Comparison of ENCODE assay signal across 8 cellular contexts in genomic region chr2:130341562-130342019, GRCh38. TPM values are rescaled to one million over a fixed set of nuclear protein-coding genes. Genes with fewer than 3 reads are reported as not detected.
DNase-seq lines count a peak whose midpoint lies in the region; ATAC-seq and TF ChIP-seq lines count a peak whose summit lies in the region.

No MANE protein-coding gene starts in this region.

- no peaks in the 10 kb centered on the region for H3K27me3 ChIP-seq in cardiac muscle cell
- no peaks in the 10 kb centered on the region for H3K27me3 ChIP-seq in HUES48 (ENCODE audit: control insufficient read depth, insufficient read depth, low read length)
- no peaks in the 10 kb centered on the region for H3K27me3 ChIP-seq in stomach smooth muscle (ENCODE audit: control insufficient read depth in 1 of 2, insufficient read depth in 2 of 2, low read length in 2 of 2)

- peak overlapping the region; percentile 71 for H3K27ac ChIP-seq in cardiac muscle cell
- H3K27ac ChIP-seq in HUES48 (ENCODE audit: low read depth, low read length) = no peak overlapping the region
- H3K27ac ChIP-seq in stomach smooth muscle (ENCODE audit: low read length) = peak overlapping the region; percentile 94

- peak overlapping the region; percentile 99 for H3K27ac Mint-ChIP-seq in activated naive CD8-positive, alpha-beta T cell treated with anti-CD3 and anti-CD28 coated beads for 36 hours

- TF ChIP-seq CTCF in cardiac muscle cell (IDR thresholded peaks at IDR 0.05; ENCODE audit: low read depth, low read length) = no peak

- H3K4me1 Mint-ChIP-seq in activated naive CD8-positive, alpha-beta T cell treated with anti-CD3 and anti-CD28 coated beads for 36 hours = peaks cover 22% of the 10 kb centered on the region

- H3K4me1 ChIP-seq in cardiac muscle cell (ENCODE audit: low read depth) (peaks cover 13% of the 10 kb centered on the region), HUES48 (ENCODE audit: control insufficient read depth, insufficient read depth, low read length) (peaks cover 8% of the 10 kb centered on the region; the same call in 1 of the 2 replicates), stomach smooth muscle (ENCODE audit: control insufficient read depth, insufficient read depth, low read length) (peaks cover 24% of the 10 kb centered on the region)

- DNase-seq in cardiac muscle cell (ENCODE audit: low read depth in 1 of 2, low spot score in 1 of 2) = no peak
- no peak for DNase-seq in Right ventricle myocardium inferior (ENCODE audit: missing footprints)
- no peak for DNase-seq in activated naive CD8-positive, alpha-beta T cell treated with anti-CD3 and anti-CD28 coated beads for 36 hours
- peak; percentile 37 for DNase-seq in iPS-NIHi7 (ENCODE audit: extremely low spot score)
- no peak for DNase-seq in glomerular visceral epithelial cell (ENCODE audit: extremely low spot score)
- no peak for DNase-seq in activated gamma-delta T cell treated with Interleukin-2 at 50 U/mL for 16 hours

- no peaks in the 10 kb centered on the region for H3K9me3 Mint-ChIP-seq in activated naive CD8-positive, alpha-beta T cell treated with anti-CD3 and anti-CD28 coated beads for 36 hours

- no peak for ATAC-seq in Right ventricle myocardium inferior

- H3K9me3 ChIP-seq in cardiac muscle cell (ENCODE audit: low read depth) (no peaks in the 10 kb centered on the region), HUES48 (ENCODE audit: control insufficient read depth, insufficient read depth, low read length) (no peaks in the 10 kb centered on the region), stomach smooth muscle (ENCODE audit: control insufficient read depth in 2 of 2, low read length in 2 of 2) (no peaks in the 10 kb centered on the region)

- H3K36me3 Mint-ChIP-seq in activated naive CD8-positive, alpha-beta T cell treated with anti-CD3 and anti-CD28 coated beads for 36 hours = peaks cover 37% of the 10 kb centered on the region

- H3K9ac ChIP-seq in HUES48 (ENCODE audit: low read depth, low read length) = peak overlapping the region; percentile 17; the same call in 1 of the 2 replicates
- H3K9ac ChIP-seq in stomach smooth muscle (ENCODE audit: low read length in 2 of 2) = peak overlapping the region; percentile 69 to 94

- H3K36me3 ChIP-seq in cardiac muscle cell (peaks cover 20% of the 10 kb centered on the region), HUES48 (ENCODE audit: control insufficient read depth, insufficient read depth, low read length) (peaks cover 48% of the 10 kb centered on the region), stomach smooth muscle (ENCODE audit: control insufficient read depth in 2 of 2, insufficient read depth in 2 of 2, low read length in 2 of 2) (peaks cover 37 to 43% of the 10 kb centered on the region in 2 donors)

- intact Hi-C loops in Right ventricle myocardium inferior (cut with DNase I) = loop anchor here (1.0 to 5.0 kb wide), 4 partner anchors 14 to 159 kb away; partner anchors contain the start of genes MZT2B and SMPD4

- H3K27me3 Mint-ChIP-seq in activated naive CD8-positive, alpha-beta T cell treated with anti-CD3 and anti-CD28 coated beads for 36 hours = peaks cover 4% of the 10 kb centered on the region

- H3K4me3 ChIP-seq in cardiac muscle cell (peak overlapping the region; percentile 55), HUES48 (ENCODE audit: low read depth, low read length) (peak overlapping the region; percentile 83), stomach smooth muscle (ENCODE audit: low read length in 2 of 2) (peak overlapping the region; percentile 77 to 97)

- H3K4me3 Mint-ChIP-seq in activated naive CD8-positive, alpha-beta T cell treated with anti-CD3 and anti-CD28 coated beads for 36 hours = peak overlapping the region; percentile 100

RNA-seq across cellular contexts. Expression of gene IMP4, which starts 1.1 kb away (rescaled TPM):
- total RNA-seq in cardiac muscle cell = 91.5 and 92.4 TPM in 2 replicates
- 65.2 and 90.1 TPM in 2 replicates for polyA plus RNA-seq in cardiac muscle cell
- total RNA-seq in Right ventricle myocardium inferior = 63.7 TPM
- total RNA-seq in activated naive CD8-positive, alpha-beta T cell treated with anti-CD3 and anti-CD28 coated beads for 36 hours = 100 to 1,000 TPM; 225 TPM

RNA-seq across cellular contexts. Expression of gene PTPN18, which starts 14.3 kb away (rescaled TPM):
- total RNA-seq in cardiac muscle cell = 16.7 and 36.3 TPM in 2 replicates
- 27.6 and 39.1 TPM in 2 replicates for polyA plus RNA-seq in cardiac muscle cell
- 16.9 TPM for total RNA-seq in Right ventricle myocardium inferior
- total RNA-seq in activated naive CD8-positive, alpha-beta T cell treated with anti-CD3 and anti-CD28 coated beads for 36 hours = 10 to 100 TPM; 36.4 to 37.2 TPM
